ENCODE assay signal across 8 cellular contexts in genomic region chr3:73635254-73635653, GRCh38. TPM values are rescaled to one million over a fixed set of nuclear protein-coding genes. Genes with fewer than 3 reads are reported as not detected.
"Had no signal": no experiment of that assay in that cellular context is flagged by ENCODE, and none has a peak within 500 bp of the region (broad histone marks: within the 10 kb centered on the region; RNA-seq: fewer than 3 reads in every experiment).

No MANE protein-coding gene starts in this region.

- H3K4me3 ChIP-seq: GM23338 had no signal

- DNase-seq: H9, HCEC 1CT, KBM-7 had no signal

- FAIRE-seq: H1, H54, HTR-8/SVneo had no signal

- ATAC-seq: GM23338 had no signal

- H3K4me2 ChIP-seq: GM23338 had no signal

- H2AFZ ChIP-seq: GM23338 had no signal

RNA-seq across cellular contexts. Expression of gene PDZRN3, which starts 10.5 kb away (rescaled TPM):
- polyA plus RNA-seq: IgD-negative memory B cell had no signal
